ENCODE assay signal across 1 cellular context in the genomic region with DNA sequence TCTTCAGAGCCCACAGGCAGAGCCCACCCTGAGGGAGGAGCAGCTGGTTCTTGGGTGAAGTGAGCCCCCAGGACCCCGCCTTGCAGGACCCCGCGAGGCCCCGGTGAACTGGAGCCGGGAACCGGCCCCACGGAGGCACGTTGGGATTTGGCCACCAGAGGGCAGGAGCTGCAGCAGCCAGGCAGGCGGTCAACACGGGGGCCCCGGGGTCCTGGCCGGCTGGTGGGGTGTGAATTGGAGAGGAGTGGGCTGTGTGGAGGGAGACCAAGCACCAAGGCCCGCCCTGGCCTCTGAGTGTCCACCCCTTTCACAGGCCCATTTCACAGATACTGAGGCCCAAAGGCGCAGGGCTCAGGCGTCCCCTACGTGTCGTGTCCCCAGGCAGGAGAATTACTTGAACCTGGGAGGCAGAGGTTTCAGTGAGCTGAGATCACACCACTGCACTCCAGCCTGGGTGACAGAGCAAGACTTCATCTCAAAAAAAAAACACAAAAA.
TF ChIP-seq lines count a peak whose summit lies in the region.

No MANE protein-coding gene starts in this region.

TF ChIP-seq in endothelial cell of umbilical vein, 7 proteins besides CTCF, POLR2A, EP300 and RAD21 (continued from another document):
- no peak for TF ChIP-seq JUN (IDR thresholded peaks at IDR 0.05; ENCODE audit: borderline replicate concordance, insufficient read depth, insufficient read length, low read depth)
- TF ChIP-seq, protein P1, sequence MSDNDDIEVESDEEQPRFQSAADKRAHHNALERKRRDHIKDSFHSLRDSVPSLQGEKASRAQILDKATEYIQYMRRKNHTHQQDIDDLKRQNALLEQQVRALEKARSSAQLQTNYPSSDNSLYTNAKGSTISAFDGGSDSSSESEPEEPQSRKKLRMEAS (IDR thresholded peaks at IDR 0.05; ENCODE audit: insufficient read depth, insufficient read length) = no peak
- no peak for TF ChIP-seq POLR2AphosphoS5 (IDR thresholded peaks at IDR 0.05; ENCODE audit: insufficient read depth, low read depth, low read length)
- no peak for TF ChIP-seq FOS (IDR thresholded peaks at IDR 0.05; ENCODE audit: borderline replicate concordance, insufficient read depth, low read length)
- TF ChIP-seq GATA2 (IDR thresholded peaks at IDR 0.05; ENCODE audit: insufficient read depth, insufficient read length, low read depth, low read length) = no peak
